ENCODE assay signal across 11 cellular contexts in genomic region chr1:108702109-108702508, GRCh38. TPM values are rescaled to one million over a fixed set of nuclear protein-coding genes. Genes with fewer than 3 reads are reported as not detected.
"Had no signal": no experiment of that assay in that cellular context is flagged by ENCODE, and none has a peak within 500 bp of the region (broad histone marks: within the 10 kb centered on the region; RNA-seq: fewer than 3 reads in every experiment).

No MANE protein-coding gene starts in this region.

RNA-seq across cellular contexts. Expression of gene FNDC7, which starts 10.6 kb away (rescaled TPM):
- total RNA-seq: aorta, cardiac septum, chondrocyte, epithelial cell of proximal tubule, left cardiac atrium, liver, right atrium auricular region, ureter had no signal
- polyA plus RNA-seq: adipose tissue, heart left ventricle, liver, pancreas had no signal
